7 cellular contexts compared by ENCODE assay signal in genomic region chr9:77841739-77842386, GRCh38.
DNase-seq lines count a peak whose midpoint lies in the region; ATAC-seq and TF ChIP-seq lines count a peak whose summit lies in the region.

No MANE protein-coding gene starts in this region.

- H3K4me2 ChIP-seq in mesendoderm (ENCODE audit: low read length) = no peak overlapping the region

- no peaks in the 10 kb centered on the region for H3K79me2 ChIP-seq in mesendoderm (ENCODE audit: control insufficient read depth, insufficient read depth, low read length)

- H4K8ac ChIP-seq in mesendoderm (ENCODE audit: low read depth, low read length) = no peak overlapping the region

- H3K4me3 ChIP-seq in left lung = no peak overlapping the region
- no peak overlapping the region for H3K4me3 ChIP-seq in mesendoderm (ENCODE audit: low read length)

- no CpG with 5 or more reads among the region's 3 CpGs for WGBS in mesendoderm (ENCODE audit: extremely low coverage, insufficient coverage, low lambda C conversion rate)

- no peak overlapping the region for H2BK120ac ChIP-seq in mesendoderm (ENCODE audit: low read depth, low read length)

- no peak overlapping the region for H4K5ac ChIP-seq in mesendoderm (ENCODE audit: low read length)

- H3K27ac ChIP-seq in left lung (peak overlapping the region in 1 of 2 donors; percentile 4), mesendoderm (ENCODE audit: low read depth, low read length) (no peak overlapping the region)

- TF ChIP-seq CTCF in left lung (IDR thresholded peaks at IDR 0.05) = peak in 1 of 2 donors; percentile 24

- DNase-seq in SK-MEL-5 (ENCODE audit: low read depth, low spot score) = peak; percentile 42
- no peak for DNase-seq in left lung
- DNase-seq in putamen (ENCODE audit: low spot score) = no peak
- DNase-seq in mesendoderm = no peak
- no peak for DNase-seq in activated T-cell treated with anti-CD3 and anti-CD28 coated beads for 4 hours

- H3K18ac ChIP-seq in mesendoderm (ENCODE audit: low read length) = no peak overlapping the region

- no peak overlapping the region for H2BK5ac ChIP-seq in mesendoderm (ENCODE audit: low read length)

- ATAC-seq in GM18517 (IDR thresholded peaks at IDR 0.05; ENCODE audit: unreplicated experiment) = peak; percentile 77
- ATAC-seq in HG02588 (IDR thresholded peaks at IDR 0.05; ENCODE audit: unreplicated experiment) = peak; percentile 69
- peak; percentile 16 for ATAC-seq in left lung

- in situ Hi-C loops in SK-MEL-5 (cut with HindIII; ENCODE audit: low pct_unique_long_range_greater_than_20kb, low sequenced_read_pairs) = no loop called here

- H3K9ac ChIP-seq in mesendoderm (ENCODE audit: low read length) = no peak overlapping the region

- H2BK15ac ChIP-seq in mesendoderm (replicated peaks; ENCODE audit: low read depth) = no peak overlapping the region

- intact Hi-C loops in left lung (cut with DNase I) = no loop called here

- no peaks in the 10 kb centered on the region for H3K9me3 ChIP-seq in left lung

- H2AK5ac ChIP-seq in mesendoderm (ENCODE audit: low read length) = no peak overlapping the region

- H3K79me1 ChIP-seq in mesendoderm (ENCODE audit: low read length) = peaks cover 3% of the 10 kb centered on the region

- no peaks in the 10 kb centered on the region for H3K36me3 ChIP-seq in left lung
- no peaks in the 10 kb centered on the region for H3K36me3 ChIP-seq in mesendoderm (ENCODE audit: control insufficient read depth, insufficient read depth, low read length)

- H3K4ac ChIP-seq in mesendoderm (ENCODE audit: low read depth, low read length) = no peak overlapping the region

- H3K4me1 ChIP-seq in left lung = peaks cover 0 to 84% of the 10 kb centered on the region in 2 donors
- H3K4me1 ChIP-seq in mesendoderm (ENCODE audit: control insufficient read depth, low read depth, low read length) = no peaks in the 10 kb centered on the region

- H3K27me3 ChIP-seq in left lung (no peaks in the 10 kb centered on the region), mesendoderm (ENCODE audit: insufficient read depth, low read length, poor library complexity) (no peaks in the 10 kb centered on the region)

- H3K23ac ChIP-seq in mesendoderm (ENCODE audit: low read length) = no peak overlapping the region

- H3K56ac ChIP-seq in mesendoderm (ENCODE audit: low read length) = no peak overlapping the region

Comparison
In these comparisons a context has a peak if more than half of its experiments do, and no peak if none do; other contexts are left out.
1. ATAC-seq: peak in every context shown above with its lines; median percentile 77 in GM18517; 69 in HG02588; 16 in left lung.